In genomic region chr19:16867211-16867610, GRCh38 we compare ENCODE assay signal across 19 cellular contexts. TPM values are rescaled to one million over a fixed set of nuclear protein-coding genes. Genes with fewer than 3 reads are reported as not detected.
DNase-seq lines count a peak whose midpoint lies in the region; ATAC-seq and TF ChIP-seq lines count a peak whose summit lies in the region.
"Had no signal": no experiment of that assay in that cellular context is flagged by ENCODE, and none has a peak within 500 bp of the region (broad histone marks: within the 10 kb centered on the region; RNA-seq: fewer than 3 reads in every experiment).

No MANE protein-coding gene starts in this region.

- H3K27ac ChIP-seq in HEK293 (ENCODE audit: extremely low read depth, low read depth, low read length) (no peak overlapping the region), PC-3 (ENCODE audit: low read length) (no peak overlapping the region)
- H3K27ac ChIP-seq: BLaER1 treated with 17β-estradiol and CSF1 and Interleukin-3, amounts not matched to agents 10 nM and 100 nM had no signal

- H3K9me3 ChIP-seq in HEK293 (ENCODE audit: control insufficient read depth, insufficient read depth, low read depth, low read length) (no peaks in the 10 kb centered on the region), PC-3 (ENCODE audit: low read length) (no peaks in the 10 kb centered on the region)
- H3K9me3 ChIP-seq: BLaER1 treated with 17β-estradiol and CSF1 and Interleukin-3, amounts not matched to agents 10 nM and 100 nM had no signal

- H4K20me1 ChIP-seq in PC-3 (ENCODE audit: low read length): no peaks in the 10 kb centered on the region

- no peak for DNase-seq in PC-3
- peak; percentile 28 for DNase-seq in astrocyte of the spinal cord (ENCODE audit: low read depth, low spot score)
- DNase-seq in myocyte (ENCODE audit: low read depth): peak; percentile 15
- no peak for DNase-seq in NCI-H1694 treated with DMSO at 0.1 percent for 48 hours (lab: John Stamatoyannopoulos, UW)
- no peak for DNase-seq in HuH-7.5 (ENCODE audit: low spot score)
- DNase-seq: CD8-positive, alpha-beta memory T cell; DMS53; EL; H9; Kasumi-1; NCI-H1105 treated with DMSO at 0.1 percent for 48 hours; NCI-H1694; NCI-H510A; NCI-H748 treated with DMSO at 0.1 percent for 48 hours; NK-92 treated with Interleukin-12 subunit alpha and Interleukin-12 subunit beta, amount 100 ng/mL, for 24 hours; SIG-M5 had no signal

- CTCF ChIA-PET in HEK293 (lab: Yijun Ruan, JAX) (no interaction called here), PC-3 (lab: Charles Lee) (no interaction called here)

- H3K4me3 ChIP-seq in HEK293 (ENCODE audit: low read depth, low read length) (no peak overlapping the region), PC-3 (ENCODE audit: low read length) (no peak overlapping the region), astrocyte of the spinal cord (ENCODE audit: low read depth, low read length) (no peak overlapping the region)
- H3K4me3 ChIP-seq: BLaER1 treated with 17β-estradiol and CSF1 and Interleukin-3, amounts not matched to agents 10 nM and 100 nM had no signal

- no peaks in the 10 kb centered on the region for H3F3A ChIP-seq in PC-3 (ENCODE audit: low read length, unreplicated experiment)

- H3K4me2 ChIP-seq in PC-3 (ENCODE audit: low read length): no peak overlapping the region
- H3K4me2 ChIP-seq: BLaER1 treated with 17β-estradiol and CSF1 and Interleukin-3, amounts not matched to agents 10 nM and 100 nM had no signal

- H3K27me3 ChIP-seq in PC-3 (ENCODE audit: low read length): no peaks in the 10 kb centered on the region
- H3K27me3 ChIP-seq: BLaER1 treated with 17β-estradiol and CSF1 and Interleukin-3, amounts not matched to agents 10 nM and 100 nM had no signal

- in situ Hi-C loops in astrocyte of the spinal cord (cut with HindIII; ENCODE audit: low sequenced_read_pairs): no loop called here

- no peaks in the 10 kb centered on the region for H3K4me1 ChIP-seq in HEK293 (ENCODE audit: control insufficient read depth, insufficient read depth, low read length)
- H3K4me1 ChIP-seq in PC-3 (ENCODE audit: insufficient read depth, low read length): no peaks in the 10 kb centered on the region

- POLR2A ChIA-PET in HEK293 (lab: Yijun Ruan, JAX) (no interaction called here), PC-3 (lab: Charles Lee; ENCODE audit: unreplicated experiment) (no interaction called here)

- TF ChIP-seq CTCF in HEK293 (tag by site-specific recombination; IDR thresholded peaks at IDR 0.05) (no peak), PC-3 (conservative IDR thresholded peaks at IDR 0.05; ENCODE audit: low read depth, low read length) (no peak), astrocyte of the spinal cord (IDR thresholded peaks at IDR 0.05; ENCODE audit: low read depth, low read length) (no peak)

- H3K9ac ChIP-seq in PC-3 (ENCODE audit: low read length): no peak overlapping the region
- H3K9ac ChIP-seq: BLaER1 treated with 17β-estradiol and CSF1 and Interleukin-3, amounts not matched to agents 10 nM and 100 nM had no signal

- H3K9me2 ChIP-seq in PC-3 (replicated peaks; ENCODE audit: low read length): no peaks in the 10 kb centered on the region

- 0 out of 2 replicates have a peak, but pooled peaks have one; percentile 33 for ATAC-seq in PC-3
- no peak for ATAC-seq in GM18909 (IDR thresholded peaks at IDR 0.05; ENCODE audit: poor library complexity, unreplicated experiment)

- intact Hi-C loops in PC-3 (cut with micrococcal nuclease): no loop called here

- no peaks in the 10 kb centered on the region for H3K79me2 ChIP-seq in PC-3 (ENCODE audit: low read length)

- H3K36me3 ChIP-seq in HEK293 (ENCODE audit: control insufficient read depth in 2 of 2, insufficient read depth in 1 of 2, low read length in 2 of 2) (peaks cover 16 to 89% of the 10 kb centered on the region in 2 experiments; a peak in 2 of 3 replicates), PC-3 (ENCODE audit: low read depth, low read length) (peaks cover 33% of the 10 kb centered on the region)

- BruUV-seq in PC-3 (replicated peaks; lab: Mats Ljungman, UMichigan): no TSS peak

- H2AFZ ChIP-seq in PC-3 (ENCODE audit: low read length): no peak overlapping the region

TF ChIP-seq in HEK293, 187 proteins besides CTCF, POLR2A, EP300 and RAD21:
- TF ChIP-seq ZNF433 (tag by site-specific recombination; IDR thresholded peaks at IDR 0.05; ENCODE audit: low read depth) (no peak), ZIC2 (tag by site-specific recombination; IDR thresholded peaks at IDR 0.05) (0 out of 2 replicates have a peak, but pooled peaks have one; percentile 5)

RNA-seq across cellular contexts. Expression of gene F2RL3, which starts 21.6 kb away (rescaled TPM):
- 0.07 and 0.23 TPM in 2 replicates for total RNA-seq in PC-3 (2014; rRNA removed)
- total RNA-seq in myocyte: not detected in 2 replicates
- not detected for polyA plus RNA-seq in myocyte (2012)
- total RNA-seq: CD8-positive, alpha-beta memory T cell; H9 had no signal
- polyA plus RNA-seq: CD8-positive, alpha-beta memory T cell had no signal

RNA-seq across cellular contexts. Expression of gene SIN3B, which starts 38.0 kb away (rescaled TPM):
- 46.4 and 84.1 TPM in 2 replicates for total RNA-seq in PC-3 (2014; rRNA removed)
- 19.8 and 22.2 TPM in 2 replicates for total RNA-seq in myocyte
- polyA plus RNA-seq in myocyte (2012): 35.5 TPM

Comparison
In these comparisons a context has a peak if more than half of its experiments do, and no peak if none do; other contexts are left out.
1. DNase-seq: peak in astrocyte of the spinal cord (single experiment) and myocyte (single experiment); none in PC-3 (single experiment), NCI-H1694 treated with DMSO at 0.1 percent for 48 hours (single experiment) and HuH-7.5 (single experiment).